Comparison of ENCODE assay signal across 9 cellular contexts in genomic region chr17:74892974-74893911, GRCh38. TPM values are rescaled to one million over a fixed set of nuclear protein-coding genes. Genes with fewer than 3 reads are reported as not detected.
DNase-seq lines count a peak whose midpoint lies in the region; ATAC-seq and TF ChIP-seq lines count a peak whose summit lies in the region.
"Had no signal": no experiment of that assay in that cellular context is flagged by ENCODE, and none has a peak within 500 bp of the region (broad histone marks: within the 10 kb centered on the region; RNA-seq: fewer than 3 reads in every experiment).

Gene FADS6 (minus strand): TSS chr17:74893633. CDS start chr17:74893595, 38 bp downstream.

- peak within 1 kb of the TSS in 1 of 7 donors; percentile 35 for H3K27ac Mint-ChIP-seq in CD14-positive monocyte
- no peak within 1 kb of the TSS for H3K27ac Mint-ChIP-seq in naive thymus-derived CD4-positive, alpha-beta T cell

- H3K27ac ChIP-seq in RWPE2 (ENCODE audit: poor library complexity, severe bottlenecking) (no peak within 1 kb of the TSS), tibial nerve (no peak within 1 kb of the TSS)
- H3K27ac ChIP-seq in naive thymus-derived CD4-positive, alpha-beta T cell (ENCODE audit: low read depth, low read length), result no peak within 1 kb of the TSS

- peak within 1 kb of the TSS; percentile 34 to 86 for H3K4me3 Mint-ChIP-seq in CD14-positive monocyte
- peak within 1 kb of the TSS; percentile 10 to 80 (median 72) for H3K4me3 Mint-ChIP-seq in naive thymus-derived CD4-positive, alpha-beta T cell

- TF ChIP-seq EP300 in tibial nerve (IDR thresholded peaks at IDR 0.05), result no peak

- peaks cover 5% of the 10 kb centered on the region for H3K4me1 Mint-ChIP-seq in CD14-positive monocyte
- H3K4me1 Mint-ChIP-seq in naive thymus-derived CD4-positive, alpha-beta T cell, result peaks cover 0 to 11% (median 6%) of the 10 kb centered on the region in 7 donors

- intact Hi-C loops in CD14-positive monocyte (cut with micrococcal nuclease), result no loop called here
- intact Hi-C loops in naive thymus-derived CD4-positive, alpha-beta T cell (cut with micrococcal nuclease), result no loop called here

- TF ChIP-seq POLR2A in tibial nerve (IDR thresholded peaks at IDR 0.05), result no peak

- H3K27me3 Mint-ChIP-seq in CD14-positive monocyte (ENCODE audit: low read depth in 3 of 3), result peaks cover 60 to 68% (median 66%) of the 10 kb centered on the region in 3 donors
- peaks cover 30 to 59% (median 37%) of the 10 kb centered on the region in 5 donors for H3K27me3 Mint-ChIP-seq in naive thymus-derived CD4-positive, alpha-beta T cell

- peaks cover 0 to 3% of the 10 kb centered on the region in 2 donors for H3K36me3 Mint-ChIP-seq in CD14-positive monocyte
- H3K36me3 Mint-ChIP-seq in naive thymus-derived CD4-positive, alpha-beta T cell, result peaks cover 0 to 1% (median 0%) of the 10 kb centered on the region in 5 donors

- TF ChIP-seq CTCF in CD14-positive monocyte (IDR thresholded peaks at IDR 0.05) (no peak), RWPE2 (IDR thresholded peaks at IDR 0.05; ENCODE audit: poor library complexity, severe bottlenecking) (no peak), tibial nerve (IDR thresholded peaks at IDR 0.05) (no peak)

- no peaks in the 10 kb centered on the region for H3K4me1 ChIP-seq in RWPE2 (ENCODE audit: insufficient read depth, poor library complexity, severe bottlenecking)
- no peaks in the 10 kb centered on the region for H3K4me1 ChIP-seq in naive thymus-derived CD4-positive, alpha-beta T cell (ENCODE audit: control insufficient read depth in 2 of 2, insufficient read depth in 2 of 2, low read length in 2 of 2)
- H3K4me1 ChIP-seq in tibial nerve, result peaks cover 0 to 13% (median 9%) of the 10 kb centered on the region in 4 donors

- DNase-seq in CD14-positive monocyte (ENCODE audit: low spot score) (no peak), RWPE2 (ENCODE audit: low spot score) (no peak), GM19240 (ENCODE audit: insufficient read length, low spot score) (no peak), NCI-H345 treated with DMSO at 0.1 percent for 48 hours (lab: John Stamatoyannopoulos, UW; ENCODE audit: unreplicated experiment) (no peak), tibial nerve (ENCODE audit: low spot score in 2 of 2) (no peak), NCI-H146 (lab: John Stamatoyannopoulos, UW) (no peak)
- peak in 2 of 9 donors; percentile 10 for DNase-seq in naive thymus-derived CD4-positive, alpha-beta T cell
- DNase-seq: activated gamma-delta T cell had no signal

- H3K4me3 ChIP-seq in RWPE2 (ENCODE audit: severe bottlenecking), result peak within 1 kb of the TSS; percentile 2
- H3K4me3 ChIP-seq in naive thymus-derived CD4-positive, alpha-beta T cell (ENCODE audit: low read length), result no peak within 1 kb of the TSS
- peak within 1 kb of the TSS in 2 of 4 donors; percentile 24 to 33 for H3K4me3 ChIP-seq in tibial nerve

- peaks cover 0 to 10% (median 5%) of the 10 kb centered on the region in 7 donors for H3K9me3 Mint-ChIP-seq in CD14-positive monocyte
- H3K9me3 Mint-ChIP-seq in naive thymus-derived CD4-positive, alpha-beta T cell, result peaks cover 0 to 2% (median 0%) of the 10 kb centered on the region in 11 donors

- POLR2A ChIA-PET in naive thymus-derived CD4-positive, alpha-beta T cell (lab: Charles Lee), result no interaction called here

- no peaks in the 10 kb centered on the region for H3K9me3 ChIP-seq in RWPE2 (ENCODE audit: severe bottlenecking)
- no peaks in the 10 kb centered on the region for H3K9me3 ChIP-seq in naive thymus-derived CD4-positive, alpha-beta T cell (ENCODE audit: control insufficient read depth in 2 of 3, low read length in 3 of 3)
- H3K9me3 ChIP-seq in tibial nerve, result no peaks in the 10 kb centered on the region

- 4 to 9% methylated on average over 45 to 47 of the region's 86 CpGs for WGBS in tibial nerve, 2 donors

- ATAC-seq in RWPE2 (ENCODE audit: low read depth) (peak; percentile 41; the same call in 1 of the 3 replicates), esophagus mucosa (peak; percentile 50)
- peak; percentile 57 for ATAC-seq in naive thymus-derived CD4-positive, alpha-beta T cell

- H3K36me3 ChIP-seq in RWPE2 (ENCODE audit: low read depth) (no peaks in the 10 kb centered on the region), tibial nerve (no peaks in the 10 kb centered on the region)
- no peaks in the 10 kb centered on the region for H3K36me3 ChIP-seq in naive thymus-derived CD4-positive, alpha-beta T cell (ENCODE audit: control insufficient read depth in 2 of 3, insufficient read depth in 3 of 3, low read length in 3 of 3)

- H3K27me3 ChIP-seq in RWPE2 (ENCODE audit: insufficient read depth, poor library complexity, severe bottlenecking) (peaks cover 41% of the 10 kb centered on the region), tibial nerve (peaks cover 0 to 53% of the 10 kb centered on the region in 2 donors)
- H3K27me3 ChIP-seq in naive thymus-derived CD4-positive, alpha-beta T cell (ENCODE audit: control insufficient read depth in 2 of 2, insufficient read depth in 2 of 2, low read length in 2 of 2), result peaks cover 0 to 11% of the 10 kb centered on the region in 2 donors

- CTCF ChIA-PET in naive thymus-derived CD4-positive, alpha-beta T cell (lab: Charles Lee), result no interaction called here

RNA-seq across cellular contexts. Expression of gene FADS6, which starts in this region (rescaled TPM):
- not detected for polyA plus RNA-seq in CD14-positive monocyte
- total RNA-seq in esophagus mucosa, result 1.4 TPM
- not detected for total RNA-seq in naive thymus-derived CD4-positive, alpha-beta T cell
- polyA plus RNA-seq in naive thymus-derived CD4-positive, alpha-beta T cell, result under 1 TPM in 1 of 2 donors, not detected in 1; 0.14 TPM
- not detected for total RNA-seq in tibial nerve

Comparison
In these comparisons a context has a peak if more than half of its experiments do, and no peak if none do; other contexts are left out.
1. Peak in ATAC-seq in naive thymus-derived CD4-positive, alpha-beta T cell; RNA of the gene not detected or under 1 TPM.